Comparison of ENCODE assay signal across 16 cellular contexts in genomic region chr17:75350706-75351105, GRCh38. TPM values are rescaled to one million over a fixed set of nuclear protein-coding genes. Genes with fewer than 3 reads are reported as not detected.
DNase-seq lines count a peak whose midpoint lies in the region; ATAC-seq and TF ChIP-seq lines count a peak whose summit lies in the region.
"Had no signal": no experiment of that assay in that cellular context is flagged by ENCODE, and none has a peak within 500 bp of the region (broad histone marks: within the 10 kb centered on the region; RNA-seq: fewer than 3 reads in every experiment).

No MANE protein-coding gene starts in this region.

- peak overlapping the region; percentile 46 to 84 for H3K27ac Mint-ChIP-seq in natural killer cell
- no peak overlapping the region for H3K27ac Mint-ChIP-seq in natural killer cell treated with Interleukin-12 subunit alpha and Interleukin-12 subunit beta and Interleukin-15 and Interleukin-18, amount 100 ng/mL, for 72 hours
- H3K27ac Mint-ChIP-seq in activated B cell treated with CpG ODN at 0.5 μM for 24 hours: peak overlapping the region; percentile 57
- H3K27ac Mint-ChIP-seq in naive B cell: peak overlapping the region in 5 of 6 donors; percentile 21 to 98 (median 92)

- no peaks in the 10 kb centered on the region for H3K36me3 Mint-ChIP-seq in natural killer cell
- no peaks in the 10 kb centered on the region for H3K36me3 Mint-ChIP-seq in natural killer cell treated with Interleukin-12 subunit alpha and Interleukin-12 subunit beta and Interleukin-15 and Interleukin-18, amount 100 ng/mL, for 72 hours
- peaks cover 39% of the 10 kb centered on the region for H3K36me3 Mint-ChIP-seq in activated B cell treated with CpG ODN at 0.5 μM for 24 hours (ENCODE audit: low read depth)
- peaks cover 6 to 8% of the 10 kb centered on the region in 2 donors for H3K36me3 Mint-ChIP-seq in naive B cell

- H3K4me3 Mint-ChIP-seq in natural killer cell: no peak overlapping the region
- no peak overlapping the region for H3K4me3 Mint-ChIP-seq in natural killer cell treated with Interleukin-12 subunit alpha and Interleukin-12 subunit beta and Interleukin-15 and Interleukin-18, amount 100 ng/mL, for 72 hours
- H3K4me3 Mint-ChIP-seq in activated B cell treated with CpG ODN at 0.5 μM for 24 hours: no peak overlapping the region
- peak overlapping the region in 7 of 8 donors; percentile 33 to 85 (median 64) for H3K4me3 Mint-ChIP-seq in naive B cell

- H3K9me3 Mint-ChIP-seq in natural killer cell (no peaks in the 10 kb centered on the region), activated B cell treated with CpG ODN at 0.5 μM for 24 hours (no peaks in the 10 kb centered on the region), naive B cell (peaks cover 0 to 3% (median 0%) of the 10 kb centered on the region in 7 donors)
- no peaks in the 10 kb centered on the region for H3K9me3 Mint-ChIP-seq in natural killer cell treated with Interleukin-12 subunit alpha and Interleukin-12 subunit beta and Interleukin-15 and Interleukin-18, amount 100 ng/mL, for 72 hours

- H3K27me3 Mint-ChIP-seq in natural killer cell (ENCODE audit: low read depth in 2 of 2) (no peaks in the 10 kb centered on the region), activated B cell treated with CpG ODN at 0.5 μM for 24 hours (no peaks in the 10 kb centered on the region), naive B cell (no peaks in the 10 kb centered on the region)
- H3K27me3 Mint-ChIP-seq in natural killer cell treated with Interleukin-12 subunit alpha and Interleukin-12 subunit beta and Interleukin-15 and Interleukin-18, amount 100 ng/mL, for 72 hours: no peaks in the 10 kb centered on the region

- POLR2A ChIA-PET in activated B cell treated with CpG ODN at 0.5 μM for 24 hours (lab: Charles Lee): interaction anchor here (0.6 to 1.3 kb wide), 6 partner anchors 10 to 80 kb away, joined by 3 to 18 read pairs (median 6); partner anchors contain the start of gene MIF4GD

- no peak for DNase-seq in natural killer cell
- DNase-seq in natural killer cell treated with Interleukin-12 subunit alpha and Interleukin-12 subunit beta and Interleukin-15 and Interleukin-18, amount 100 ng/mL, for 72 hours (ENCODE audit: low spot score): no peak
- DNase-seq in activated B cell treated with CpG ODN at 0.5 μM for 24 hours: no peak
- DNase-seq in naive B cell: no peak
- no peak for DNase-seq in middle frontal gyrus (ENCODE audit: extremely low spot score, low spot score)
- DNase-seq in mucosa of gallbladder (ENCODE audit: low spot score): no peak
- DNase-seq: activated CD8-positive, alpha-beta memory T cell treated with anti-CD3 and anti-CD28 coated beads for 24 hours; activated effector memory CD4-positive, alpha-beta T cell treated with anti-CD3 and anti-CD28 coated beads, Interleukin-2, amount 50 U/mL, for 16 hours; Caco-2; left ventricle myocardium inferior; NCI-H1930; NCI-H446 treated with DMSO at 0.1 percent for 48 hours; retina had no signal

- intact Hi-C loops in natural killer cell (cut with micrococcal nuclease) (no loop called here), activated B cell treated with CpG ODN at 0.5 μM for 24 hours (cut with micrococcal nuclease) (no loop called here)

- peaks cover 65 to 71% of the 10 kb centered on the region in 2 donors for H3K4me1 Mint-ChIP-seq in natural killer cell
- H3K4me1 Mint-ChIP-seq in natural killer cell treated with Interleukin-12 subunit alpha and Interleukin-12 subunit beta and Interleukin-15 and Interleukin-18, amount 100 ng/mL, for 72 hours (ENCODE audit: low read depth in 2 of 2): peaks cover 43 to 49% of the 10 kb centered on the region in 2 donors
- peaks cover 89% of the 10 kb centered on the region for H3K4me1 Mint-ChIP-seq in activated B cell treated with CpG ODN at 0.5 μM for 24 hours
- H3K4me1 Mint-ChIP-seq in naive B cell: peaks cover 60 to 92% (median 71%) of the 10 kb centered on the region in 3 donors

- ATAC-seq in natural killer cell: no peak
- no peak for ATAC-seq in natural killer cell treated with Interleukin-12 subunit alpha and Interleukin-12 subunit beta and Interleukin-15 and Interleukin-18, amount 100 ng/mL, for 72 hours
- ATAC-seq in activated B cell treated with CpG ODN at 0.5 μM for 24 hours (ENCODE audit: low read depth): no peak
- no peak for ATAC-seq in naive B cell (ENCODE audit: low read depth in 2 of 2)
- no peak for ATAC-seq in HG02571 (IDR thresholded peaks at IDR 0.05; ENCODE audit: unreplicated experiment)
- no peak for ATAC-seq in HG03354 (IDR thresholded peaks at IDR 0.05; ENCODE audit: poor library complexity, severe bottlenecking, unreplicated experiment)
- ATAC-seq: GM12878 had no signal

- CTCF ChIA-PET in activated B cell treated with CpG ODN at 0.5 μM for 24 hours (lab: Charles Lee): interaction anchor here (0.8 to 2.6 kb wide), 5 partner anchors 12 to 53 kb away, joined by 3 to 6 read pairs (median 5); no protein-coding TSS in a partner anchor

- TF ChIP-seq CTCF in natural killer cell (IDR thresholded peaks at IDR 0.05): no peak
- no peak for TF ChIP-seq CTCF in activated B cell treated with CpG ODN at 0.5 μM for 24 hours (IDR thresholded peaks at IDR 0.05)

RNA-seq across cellular contexts. Expression of gene GRB2, which starts 54.8 kb away (rescaled TPM):
- total RNA-seq in natural killer cell (100 to 1,000 TPM; 115 to 142 (median 116) TPM), activated B cell treated with CpG ODN at 0.5 μM for 24 hours (307 and 320 TPM in 2 replicates), mucosa of gallbladder (94.3 TPM)
- 100 to 1,000 TPM; 198 to 235 TPM for total RNA-seq in natural killer cell treated with Interleukin-12 subunit alpha and Interleukin-12 subunit beta and Interleukin-15 and Interleukin-18, amount 100 ng/mL, for 72 hours
- polyA plus RNA-seq in naive B cell (ENCODE audit: low read depth in 6 of 6): 100 to 1,000 TPM; 281 to 361 (median 305) TPM

Comparison
In these comparisons a context has a peak if more than half of its experiments do, and no peak if none do; other contexts are left out.
1. H3K27ac Mint-ChIP-seq: peak in natural killer cell (2 of 2), activated B cell treated with CpG ODN at 0.5 μM for 24 hours (single experiment) and naive B cell (5 of 6); none in natural killer cell treated with Interleukin-12 subunit alpha and Interleukin-12 subunit beta and Interleukin-15 and Interleukin-18, amount 100 ng/mL, for 72 hours (0 of 2).
2. H3K4me3 Mint-ChIP-seq: peak in naive B cell (7 of 8); none in natural killer cell (single experiment), natural killer cell treated with Interleukin-12 subunit alpha and Interleukin-12 subunit beta and Interleukin-15 and Interleukin-18, amount 100 ng/mL, for 72 hours (single experiment) and activated B cell treated with CpG ODN at 0.5 μM for 24 hours (single experiment).